8 cellular contexts compared by ENCODE assay signal in genomic region chr9:14433841-14434511, GRCh38.
DNase-seq lines count a peak whose midpoint lies in the region; ATAC-seq and TF ChIP-seq lines count a peak whose summit lies in the region.

No MANE protein-coding gene starts in this region.

- 0 out of 2 replicates have a peak, but pooled peaks cover 4% of the 10 kb centered on the region for H3K4me1 ChIP-seq in PC-9 (replicated peaks; ENCODE audit: insufficient read depth)
- H3K4me1 ChIP-seq in fibroblast of lung (ENCODE audit: control insufficient read depth, extremely low read depth, insufficient read depth, low read length), result no peaks in the 10 kb centered on the region

- H3K36me3 ChIP-seq in PC-9 (ENCODE audit: low read depth) (no peaks in the 10 kb centered on the region), fibroblast of lung (ENCODE audit: control insufficient read depth, insufficient read depth, low read length) (no peaks in the 10 kb centered on the region)

- H2AFZ ChIP-seq in PC-9 (no peak overlapping the region), fibroblast of lung (ENCODE audit: low read length) (peak overlapping the region; percentile 7)

- no peaks in the 10 kb centered on the region for H3K36me3 Mint-ChIP-seq in activated T-helper 2 cell treated with anti-CD3 and anti-CD28 coated beads, Interferon-gamma antibody, Interleukin-2, Interleukin-4, amounts not matched to agents 10 μg/mL and 5 μg/mL and 100 μg/mL, durations not matched to agents 14 hours and 24 hours and 36 hours (ENCODE audit: low read depth)

- H3K9me3 ChIP-seq in PC-9 (ENCODE audit: insufficient read depth, low read depth), result no peaks in the 10 kb centered on the region
- no peaks in the 10 kb centered on the region for H3K9me3 ChIP-seq in fibroblast of lung (ENCODE audit: control insufficient read depth, insufficient read depth, low read depth, low read length)

- no peak overlapping the region for H3K4me3 Mint-ChIP-seq in activated T-helper 2 cell treated with anti-CD3 and anti-CD28 coated beads, Interferon-gamma antibody, Interleukin-2, Interleukin-4, amounts not matched to agents 10 μg/mL and 5 μg/mL and 100 μg/mL, durations not matched to agents 14 hours and 24 hours and 36 hours (ENCODE audit: low read depth)

- peaks cover 7% of the 10 kb centered on the region for H3K27me3 Mint-ChIP-seq in activated T-helper 2 cell treated with anti-CD3 and anti-CD28 coated beads, Interferon-gamma antibody, Interleukin-2, Interleukin-4, amounts not matched to agents 10 μg/mL and 5 μg/mL and 100 μg/mL, durations not matched to agents 14 hours and 24 hours and 36 hours (ENCODE audit: low read depth)

- H3K27me3 ChIP-seq in PC-9 (ENCODE audit: insufficient read depth, low read depth), result no peaks in the 10 kb centered on the region
- no peaks in the 10 kb centered on the region for H3K27me3 ChIP-seq in fibroblast of lung (ENCODE audit: control insufficient read depth, insufficient read depth, low read length)

- no peaks in the 10 kb centered on the region for H3K9me3 Mint-ChIP-seq in activated T-helper 2 cell treated with anti-CD3 and anti-CD28 coated beads, Interferon-gamma antibody, Interleukin-2, Interleukin-4, amounts not matched to agents 10 μg/mL and 5 μg/mL and 100 μg/mL, durations not matched to agents 14 hours and 24 hours and 36 hours

- H3K9me2 ChIP-seq in PC-9 (ENCODE audit: insufficient read depth), result no peaks in the 10 kb centered on the region

- BruUV-seq in PC-9 (replicated peaks; lab: Mats Ljungman, UMichigan), result no TSS peak

- no peaks in the 10 kb centered on the region for H3K4me1 Mint-ChIP-seq in activated T-helper 2 cell treated with anti-CD3 and anti-CD28 coated beads, Interferon-gamma antibody, Interleukin-2, Interleukin-4, amounts not matched to agents 10 μg/mL and 5 μg/mL and 100 μg/mL, durations not matched to agents 14 hours and 24 hours and 36 hours (ENCODE audit: low read depth)

- no peak overlapping the region for H3K27ac Mint-ChIP-seq in activated T-helper 2 cell treated with anti-CD3 and anti-CD28 coated beads, Interferon-gamma antibody, Interleukin-2, Interleukin-4, amounts not matched to agents 10 μg/mL and 5 μg/mL and 100 μg/mL, durations not matched to agents 14 hours and 24 hours and 36 hours

- DNase-seq in Right ventricle myocardium inferior (ENCODE audit: missing footprints) (no peak), cardiac septum (ENCODE audit: low spot score) (no peak), PC-9 (peak; percentile 19 to 53), fibroblast of lung (ENCODE audit: low read depth in 2 of 2) (peak; percentile 63 to 90), pons (ENCODE audit: low spot score) (peak; percentile 92), GOT3 (lab: John Stamatoyannopoulos, UW) (no peak)
- no peak for DNase-seq in activated T-helper 2 cell treated with anti-CD3 and anti-CD28 coated beads, Interferon-gamma antibody, Interleukin-2, Interleukin-4, amounts not matched to agents 10 μg/mL and 5 μg/mL and 100 μg/mL, durations not matched to agents 14 hours and 24 hours and 36 hours (ENCODE audit: low spot score)

- TF ChIP-seq CTCF in PC-9 (conservative IDR thresholded peaks at IDR 0.05), result peak; percentile 50
- TF ChIP-seq CTCF in fibroblast of lung (conservative IDR thresholded peaks at IDR 0.05 in 1 of 2, IDR thresholded peaks at IDR 0.05 in 1 of 2; ENCODE audit: low read depth in 1 of 2, low read length in 2 of 2), result peak; percentile 16 to 36

- H3F3A ChIP-seq in PC-9 (ENCODE audit: insufficient read depth, low read depth), result no peaks in the 10 kb centered on the region

- H3K27ac ChIP-seq in PC-9, result no peak overlapping the region
- no peak overlapping the region for H3K27ac ChIP-seq in fibroblast of lung (ENCODE audit: insufficient read depth, low read length)

- POLR2A ChIA-PET in PC-9 (lab: Charles Lee; ENCODE audit: unreplicated experiment), result interaction anchor here (0.6 kb wide), 1 partner anchor 1666 kb away, joined by 4 read pairs; no protein-coding TSS in a partner anchor

- ATAC-seq in Right ventricle myocardium inferior, result peak; percentile 68
- ATAC-seq in HG03135 (IDR thresholded peaks at IDR 0.05; ENCODE audit: unreplicated experiment), result no peak

- intact Hi-C loops in Right ventricle myocardium inferior (cut with DNase I) (loop anchor here (2.0 to 10.0 kb wide), 4 partner anchors 112 to 1399 kb away; no protein-coding TSS in a partner anchor), cardiac septum (cut with DNase I) (loop anchor here (5.0 kb wide), 1 partner anchor 82 kb away; no protein-coding TSS in a partner anchor), PC-9 (cut with micrococcal nuclease; ENCODE audit: unreplicated experiment) (loop anchor here (2.0 to 5.0 kb wide), 4 partner anchors 1082 to 1717 kb away; no protein-coding TSS in a partner anchor)
- intact Hi-C loops in activated T-helper 2 cell treated with anti-CD3 and anti-CD28 coated beads, Interferon-gamma antibody, Interleukin-2, Interleukin-4, amounts not matched to agents 10 μg/mL and 5 μg/mL and 100 μg/mL, durations not matched to agents 14 hours and 24 hours and 36 hours (cut with micrococcal nuclease), result no loop called here

- H3K9ac ChIP-seq in fibroblast of lung (ENCODE audit: insufficient read depth, low read length), result no peak overlapping the region

- H3K79me2 ChIP-seq in PC-9 (ENCODE audit: low read depth), result no peaks in the 10 kb centered on the region
- no peaks in the 10 kb centered on the region for H3K79me2 ChIP-seq in fibroblast of lung (ENCODE audit: control insufficient read depth, insufficient read depth, low read length)

- H4K20me1 ChIP-seq in PC-9 (ENCODE audit: insufficient read depth) (no peaks in the 10 kb centered on the region), fibroblast of lung (ENCODE audit: control insufficient read depth, extremely low read depth, insufficient read depth, low read length) (no peaks in the 10 kb centered on the region)

- no peak overlapping the region for H3K4me3 ChIP-seq in PC-9
- H3K4me3 ChIP-seq in fibroblast of lung (replicated peaks in 1 of 4; ENCODE audit: control extremely low read depth in 1 of 4, insufficient read depth in 1 of 4, low read depth in 3 of 4, low read length in 4 of 4), result no peak overlapping the region

- H3K4me2 ChIP-seq in PC-9 (peak overlapping the region; percentile 38), fibroblast of lung (ENCODE audit: extremely low read depth, insufficient read depth, low read length) (peak overlapping the region; percentile 69)

- CTCF ChIA-PET in PC-9 (lab: Charles Lee), result interaction anchor here (1.1 kb wide), 1 partner anchor 1006 kb away, joined by 4 read pairs; no protein-coding TSS in a partner anchor

Comparison
In these comparisons a context has a peak if more than half of its experiments do, and no peak if none do; other contexts are left out.
1. DNase-seq: peak in PC-9 (2 of 2), fibroblast of lung (2 of 2) and pons (single experiment); none in Right ventricle myocardium inferior (single experiment), cardiac septum (single experiment), GOT3 (single experiment) and activated T-helper 2 cell treated with anti-CD3 and anti-CD28 coated beads, Interferon-gamma antibody, Interleukin-2, Interleukin-4, amounts not matched to agents 10 μg/mL and 5 μg/mL and 100 μg/mL, durations not matched to agents 14 hours and 24 hours and 36 hours (single experiment).